In the genomic region with DNA sequence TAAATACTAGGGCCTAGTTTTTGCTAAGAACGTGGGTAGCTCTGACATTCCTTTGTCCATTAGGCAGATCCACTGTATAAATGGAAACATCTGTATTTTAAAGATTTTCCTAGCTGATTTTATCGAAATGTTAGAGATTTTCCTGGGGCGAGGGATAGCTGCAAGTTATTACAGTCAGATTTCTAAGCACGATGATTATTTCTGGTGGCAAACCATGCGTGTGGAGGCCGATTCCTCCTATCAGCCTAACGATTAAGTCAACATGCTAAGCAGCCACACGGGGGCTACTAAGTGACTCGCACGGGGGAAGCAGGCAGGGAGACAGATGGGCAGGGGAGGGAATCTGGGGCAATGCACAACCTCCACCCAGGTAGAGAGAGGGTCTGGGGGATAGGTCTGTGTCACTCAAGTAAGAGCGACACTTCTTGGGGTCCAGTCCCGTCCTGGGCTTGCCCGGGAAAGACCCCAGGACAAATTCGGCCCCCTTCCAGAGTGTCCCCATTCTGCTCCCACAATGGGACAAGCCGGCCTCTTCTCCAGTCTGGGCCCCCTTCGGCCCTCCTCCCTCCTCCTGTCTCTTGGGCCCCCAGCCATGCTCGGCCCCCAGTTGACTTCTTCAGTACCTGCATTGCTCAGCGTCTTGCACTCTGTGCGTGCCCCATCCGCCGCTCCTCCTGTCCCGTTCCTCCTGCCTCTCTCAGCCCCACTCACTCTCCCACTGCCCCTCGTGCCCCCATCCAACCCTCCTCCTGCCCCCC, we compare ENCODE assay signal across 8 cellular contexts. TPM values are rescaled to one million over a fixed set of nuclear protein-coding genes. Genes with fewer than 3 reads are reported as not detected.
DNase-seq lines count a peak whose midpoint lies in the region; ATAC-seq, FAIRE-seq and TF ChIP-seq lines count a peak whose summit lies in the region.

No MANE protein-coding gene starts in this region.

- no peaks in the 10 kb centered on the region for H3K27me3 ChIP-seq in neuron (ENCODE audit: insufficient read depth, low read length)

- peaks cover 15% of the 10 kb centered on the region for H3K36me3 ChIP-seq in neuron (ENCODE audit: insufficient read depth, low read length)

- peak; percentile 7 for ATAC-seq in GM19397 (IDR thresholded peaks at IDR 0.05; ENCODE audit: unreplicated experiment)

- H3K4me3 ChIP-seq in foreskin fibroblast (ENCODE audit: low read depth in 1 of 2, low read length in 2 of 2) (peak overlapping the region; percentile 90 to 98), neuron (ENCODE audit: low read length) (peak overlapping the region; percentile 68)

- TF ChIP-seq CTCF in foreskin fibroblast (IDR thresholded peaks at IDR 0.05; ENCODE audit: low read depth, low read length) = peak; percentile 53

- peak overlapping the region; percentile 85 for H3K27ac ChIP-seq in temporal lobe (ENCODE audit: low read depth, low read length)

- peak overlapping the region; percentile 83 for H2AFZ ChIP-seq in neuron (ENCODE audit: low read depth, low read length)

- FAIRE-seq in RCC 7860 (lab: Jason Lieb, UNC) = no peak

- no peaks in the 10 kb centered on the region for H3K9me3 ChIP-seq in neuron (ENCODE audit: low read length)

- DNase-seq in CD1c-positive myeloid dendritic cell (ENCODE audit: extremely low spot score) = peak; percentile 68
- DNase-seq in HuH-7.5 (ENCODE audit: low spot score) = peak; percentile 100
- DNase-seq in RCC 7860 (ENCODE audit: low spot score) = peak; percentile 62
- peak; percentile 31 for DNase-seq in activated T-helper 9 cell treated with anti-CD3 and anti-CD28 coated beads, Interleukin-2, amount 50 U/mL, for 16 hours (ENCODE audit: low read depth)
- peak; percentile 69 to 88 for DNase-seq in foreskin fibroblast

- peaks cover 14% of the 10 kb centered on the region for H3K4me1 ChIP-seq in neuron (ENCODE audit: insufficient read depth, low read length)

RNA-seq across cellular contexts. Expression of gene C11orf24, which starts 0.6 kb away (rescaled TPM):
- total RNA-seq in temporal lobe = 6.9 TPM

RNA-seq across cellular contexts. Expression of gene LRP5, which starts 41.2 kb away (rescaled TPM):
- 12.5 TPM for total RNA-seq in temporal lobe

RNA-seq across cellular contexts. Expression of gene KMT5B, which starts 58.1 kb away (rescaled TPM):
- total RNA-seq in temporal lobe = 123 TPM

Comparison
In these comparisons a context has a peak if more than half of its experiments do, and no peak if none do; other contexts are left out.
1. Peak in every context shown above with its lines: DNase-seq, ATAC-seq, H3K4me3 ChIP-seq and H3K27ac ChIP-seq.
2. DNase-seq: peak in every context shown above with its lines; median percentile 100 in HuH-7.5; 78 in foreskin fibroblast; 68 in CD1c-positive myeloid dendritic cell; 62 in RCC 7860; 31 in activated T-helper 9 cell treated with anti-CD3 and anti-CD28 coated beads, Interleukin-2, amount 50 U/mL, for 16 hours.